Comparison of ENCODE assay signal across 16 cellular contexts in the genomic region with DNA sequence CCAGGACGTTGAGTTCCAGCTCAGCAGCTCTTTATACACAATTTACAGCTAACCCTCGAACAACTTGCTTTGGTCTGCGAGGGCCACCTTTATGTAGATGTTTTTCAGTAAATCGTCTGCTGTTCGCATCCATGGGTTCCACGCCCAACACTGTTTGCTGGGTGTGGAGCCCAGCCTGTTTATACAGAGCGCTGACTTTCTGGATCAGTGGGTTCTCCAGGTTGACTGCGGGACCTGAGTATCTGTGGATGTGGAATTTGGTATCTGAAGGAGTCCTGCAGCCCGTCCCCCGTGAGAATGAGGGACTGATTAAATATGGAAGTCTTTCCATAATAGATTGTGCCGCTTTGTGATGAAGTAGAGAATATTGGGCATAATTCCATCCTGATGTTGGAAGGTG. TPM values are rescaled to one million over a fixed set of nuclear protein-coding genes. Genes with fewer than 3 reads are reported as not detected.
DNase-seq lines count a peak whose midpoint lies in the region; ATAC-seq and TF ChIP-seq lines count a peak whose summit lies in the region.
"Had no signal": no experiment of that assay in that cellular context is flagged by ENCODE, and none has a peak within 500 bp of the region (broad histone marks: within the 10 kb centered on the region; RNA-seq: fewer than 3 reads in every experiment).

No MANE protein-coding gene starts in this region.

- H3K4ac ChIP-seq in H9 (ENCODE audit: low read depth, low read length) = no peak overlapping the region

- H2BK15ac ChIP-seq in H9 (ENCODE audit: low read depth, low read length) = no peak overlapping the region

- H3K56ac ChIP-seq in H9 (ENCODE audit: insufficient read length, low read depth, low read length) = no peak overlapping the region

- H4K20me1 ChIP-seq in H9 (ENCODE audit: control insufficient read depth, insufficient read depth, insufficient read length) = no peaks in the 10 kb centered on the region

- H4K5ac ChIP-seq in H9 (ENCODE audit: insufficient read length, low read depth, low read length) = no peak overlapping the region

- H2BK12ac ChIP-seq in H9 (ENCODE audit: insufficient read length, low read depth, low read length) = no peak overlapping the region

- no peaks in the 10 kb centered on the region for H3K27me3 Mint-ChIP-seq in T-helper 1 cell treated with Interleukin-12 subunit alpha and Interleukin-12 subunit beta and Interleukin-4 antibody, amounts not matched to agents 30 μg/mL and 1 μg/mL, for 36 hours (ENCODE audit: low read depth)
- no peaks in the 10 kb centered on the region for H3K27me3 Mint-ChIP-seq in H9 (ENCODE audit: low read depth)
- H3K27me3 Mint-ChIP-seq in activated naive CD8-positive, alpha-beta T cell treated with anti-CD3 and anti-CD28 coated beads for 36 hours = no peaks in the 10 kb centered on the region
- no peaks in the 10 kb centered on the region for H3K27me3 Mint-ChIP-seq in natural killer cell treated with Interleukin-12 subunit alpha and Interleukin-12 subunit beta and Interleukin-15 and Interleukin-18, amount 100 ng/mL, for 72 hours

- no peak overlapping the region for H3K23ac ChIP-seq in H9 (ENCODE audit: insufficient read length, low read depth, low read length)

- H3K9ac ChIP-seq in H9 (ENCODE audit: extremely low read depth, insufficient read length, low read length) = no peak overlapping the region

- no peak overlapping the region for H4K91ac ChIP-seq in H9 (ENCODE audit: insufficient read length, low read depth, low read length)

- DNase-seq in T-helper 1 cell (no peak), H9 (no peak), HPDE6-E6E7 (ENCODE audit: extremely low spot score) (no peak)
- DNase-seq in activated naive CD8-positive, alpha-beta T cell treated with anti-CD3 and anti-CD28 coated beads for 36 hours = no peak
- no peak for DNase-seq in natural killer cell treated with Interleukin-12 subunit alpha and Interleukin-12 subunit beta and Interleukin-15 and Interleukin-18, amount 100 ng/mL, for 72 hours (ENCODE audit: low spot score)
- DNase-seq: amniotic stem cell, HCEC 1CT, midbrain, NCI-H1092, NCI-H2171 treated with DMSO at 0.1 percent for 48 hours, SHP77 had no signal

- no peaks in the 10 kb centered on the region for H3K9me3 ChIP-seq in H9 (ENCODE audit: control insufficient read depth, low read depth, low read length)
- H3K9me3 ChIP-seq: prostate gland had no signal

- H2BK120ac ChIP-seq in H9 (ENCODE audit: low read depth, low read length, poor library complexity, severe bottlenecking) = no peak overlapping the region

- no peak overlapping the region for H2AK5ac ChIP-seq in H9 (ENCODE audit: insufficient read length, low read length)

- no peak overlapping the region for H2BK20ac ChIP-seq in H9 (ENCODE audit: low read depth, low read length, poor library complexity, severe bottlenecking)

- peaks cover 52% of the 10 kb centered on the region; the same call in 1 of the 2 replicates for H3K79me2 ChIP-seq in H9 (ENCODE audit: insufficient read depth, low read length)

- H3K9me3 Mint-ChIP-seq in T-helper 1 cell treated with Interleukin-12 subunit alpha and Interleukin-12 subunit beta and Interleukin-4 antibody, amounts not matched to agents 30 μg/mL and 1 μg/mL, for 36 hours = no peaks in the 10 kb centered on the region
- H3K9me3 Mint-ChIP-seq in H9 = no peaks in the 10 kb centered on the region
- no peaks in the 10 kb centered on the region for H3K9me3 Mint-ChIP-seq in activated naive CD8-positive, alpha-beta T cell treated with anti-CD3 and anti-CD28 coated beads for 36 hours
- H3K9me3 Mint-ChIP-seq in natural killer cell treated with Interleukin-12 subunit alpha and Interleukin-12 subunit beta and Interleukin-15 and Interleukin-18, amount 100 ng/mL, for 72 hours = no peaks in the 10 kb centered on the region

- peaks cover 5% of the 10 kb centered on the region for H3K23me2 ChIP-seq in H9 (ENCODE audit: insufficient read length, low read depth, low read length, poor library complexity, severe bottlenecking)

- H3K27ac ChIP-seq in H9 (ENCODE audit: insufficient read length, low read depth, low read length) = no peak overlapping the region
- H3K27ac ChIP-seq: 22Rv1 had no signal

- peaks cover 4% of the 10 kb centered on the region; the same call in 1 of the 2 replicates for H3K4me1 ChIP-seq in H9 (ENCODE audit: insufficient read depth, low read length)

- peak overlapping the region; percentile 85 for H3K4me3 Mint-ChIP-seq in T-helper 1 cell treated with Interleukin-12 subunit alpha and Interleukin-12 subunit beta and Interleukin-4 antibody, amounts not matched to agents 30 μg/mL and 1 μg/mL, for 36 hours
- peak overlapping the region in 1 of 2 experiments; percentile 53; a peak in 2 of 5 replicates for H3K4me3 Mint-ChIP-seq in H9
- peak overlapping the region; percentile 85 for H3K4me3 Mint-ChIP-seq in activated naive CD8-positive, alpha-beta T cell treated with anti-CD3 and anti-CD28 coated beads for 36 hours
- H3K4me3 Mint-ChIP-seq in natural killer cell treated with Interleukin-12 subunit alpha and Interleukin-12 subunit beta and Interleukin-15 and Interleukin-18, amount 100 ng/mL, for 72 hours = peak overlapping the region; percentile 93

- no peak for ATAC-seq in natural killer cell treated with Interleukin-12 subunit alpha and Interleukin-12 subunit beta and Interleukin-15 and Interleukin-18, amount 100 ng/mL, for 72 hours
- ATAC-seq in esophagus mucosa = no peak
- ATAC-seq in HG02642 (IDR thresholded peaks at IDR 0.05; ENCODE audit: poor library complexity, unreplicated experiment) = no peak

- H3K4me2 ChIP-seq in H9 (ENCODE audit: insufficient read depth, insufficient read length, low read length) = no peak overlapping the region

- H3K36me3 Mint-ChIP-seq in T-helper 1 cell treated with Interleukin-12 subunit alpha and Interleukin-12 subunit beta and Interleukin-4 antibody, amounts not matched to agents 30 μg/mL and 1 μg/mL, for 36 hours (ENCODE audit: low read depth) = peaks cover 18% of the 10 kb centered on the region
- H3K36me3 Mint-ChIP-seq in H9 (ENCODE audit: insufficient read depth in 1 of 3, low read depth in 3 of 3) = peaks cover 1 to 6% (median 5%) of the 10 kb centered on the region in 3 experiments; a peak in 4 of 7 replicates
- H3K36me3 Mint-ChIP-seq in activated naive CD8-positive, alpha-beta T cell treated with anti-CD3 and anti-CD28 coated beads for 36 hours = peaks cover 44% of the 10 kb centered on the region
- peaks cover 5% of the 10 kb centered on the region for H3K36me3 Mint-ChIP-seq in natural killer cell treated with Interleukin-12 subunit alpha and Interleukin-12 subunit beta and Interleukin-15 and Interleukin-18, amount 100 ng/mL, for 72 hours

- TF ChIP-seq CTCF in H9 (conservative IDR thresholded peaks at IDR 0.05) = no peak

- no peak overlapping the region for H2AFZ ChIP-seq in H9 (ENCODE audit: low read length)

- H3T11ph ChIP-seq in H9 (ENCODE audit: low read length) = no peak overlapping the region

- H2BK5ac ChIP-seq in H9 (ENCODE audit: insufficient read length, low read length) = no peak overlapping the region

- WGBS in H9 (ENCODE audit: extremely low coverage, insufficient read length, low lambda C conversion rate) = no CpG with 5 or more reads among the region's 11 CpGs

- H3K18ac ChIP-seq in H9 (ENCODE audit: insufficient read length, low read depth, low read length) = no peak overlapping the region

- H4K8ac ChIP-seq in H9 (replicated peaks; ENCODE audit: insufficient read length, low read depth, low read length) = no peak overlapping the region

- H3K27ac Mint-ChIP-seq in T-helper 1 cell treated with Interleukin-12 subunit alpha and Interleukin-12 subunit beta and Interleukin-4 antibody, amounts not matched to agents 30 μg/mL and 1 μg/mL, for 36 hours = peak overlapping the region; percentile 93
- 0 out of 7 replicates have a peak overlapping the region, but pooled peaks of 2 of the 3 experiments have one; percentile 3 to 60 for H3K27ac Mint-ChIP-seq in H9
- peak overlapping the region; percentile 85 for H3K27ac Mint-ChIP-seq in activated naive CD8-positive, alpha-beta T cell treated with anti-CD3 and anti-CD28 coated beads for 36 hours
- peak overlapping the region in 1 of 2 donors; percentile 69 for H3K27ac Mint-ChIP-seq in natural killer cell treated with Interleukin-12 subunit alpha and Interleukin-12 subunit beta and Interleukin-15 and Interleukin-18, amount 100 ng/mL, for 72 hours

- H3K14ac ChIP-seq in H9 (ENCODE audit: insufficient read depth, low read length) = no peak overlapping the region

- peaks cover 6% of the 10 kb centered on the region for H3K79me1 ChIP-seq in H9 (ENCODE audit: insufficient read depth, low read depth, low read length, poor library complexity, severe bottlenecking)

- peaks cover 61% of the 10 kb centered on the region for H3K4me1 Mint-ChIP-seq in T-helper 1 cell treated with Interleukin-12 subunit alpha and Interleukin-12 subunit beta and Interleukin-4 antibody, amounts not matched to agents 30 μg/mL and 1 μg/mL, for 36 hours (ENCODE audit: low read depth)
- peaks cover 23 to 30% of the 10 kb centered on the region in 2 experiments for H3K4me1 Mint-ChIP-seq in H9
- H3K4me1 Mint-ChIP-seq in activated naive CD8-positive, alpha-beta T cell treated with anti-CD3 and anti-CD28 coated beads for 36 hours = peaks cover 61% of the 10 kb centered on the region
- H3K4me1 Mint-ChIP-seq in natural killer cell treated with Interleukin-12 subunit alpha and Interleukin-12 subunit beta and Interleukin-15 and Interleukin-18, amount 100 ng/mL, for 72 hours (ENCODE audit: low read depth in 2 of 2) = peaks cover 58 to 63% of the 10 kb centered on the region in 2 donors

- H3K27me3 ChIP-seq in H9 (ENCODE audit: insufficient read depth, low read length) = no peaks in the 10 kb centered on the region

RNA-seq across cellular contexts. Expression of a gene that starts 2.9 kb away (rescaled TPM):
- total RNA-seq in H9 (2021) = 31.9 and 33.7 TPM in 2 replicates
- total RNA-seq in activated naive CD8-positive, alpha-beta T cell treated with anti-CD3 and anti-CD28 coated beads for 36 hours = 10 to 100 TPM; 44.4 to 44.6 TPM
- total RNA-seq in natural killer cell treated with Interleukin-12 subunit alpha and Interleukin-12 subunit beta and Interleukin-15 and Interleukin-18, amount 100 ng/mL, for 72 hours = 10 to 100 TPM; 36.6 to 45.3 TPM
- total RNA-seq in esophagus mucosa = 10.7 TPM
